ENCODE assay signal across 10 cellular contexts in genomic region chr19:1112254-1113208, GRCh38. TPM values are rescaled to one million over a fixed set of nuclear protein-coding genes. Genes with fewer than 3 reads are reported as not detected.
DNase-seq lines count a peak whose midpoint lies in the region; ATAC-seq and TF ChIP-seq lines count a peak whose summit lies in the region.
"Had no signal": no experiment of that assay in that cellular context is flagged by ENCODE, and none has a peak within 500 bp of the region (broad histone marks: within the 10 kb centered on the region; RNA-seq: fewer than 3 reads in every experiment).

No MANE protein-coding gene starts in this region.

- peaks cover 16 to 38% (median 30%) of the 10 kb centered on the region in 10 experiments for H3K4me1 ChIP-seq in BLaER1 treated with 17β-estradiol and CSF1 and Interleukin-3, amounts not matched to agents 10 nM and 100 nM
- peaks cover 32% of the 10 kb centered on the region for H3K4me1 ChIP-seq in left ventricle myocardium inferior
- peaks cover 13% of the 10 kb centered on the region for H3K4me1 ChIP-seq in prostate gland (replicated peaks)

- no peak overlapping the region; the same call in 1 of the 2 replicates for H3K27ac Mint-ChIP-seq in WTC11
- H3K27ac Mint-ChIP-seq in immature natural killer cell: no peak overlapping the region

- POLR2A ChIA-PET in WTC11 (lab: Charles Lee): interaction anchor here (0.7 to 1.1 kb wide), 6 partner anchors 9 to 157 kb away, joined by 3 to 4 read pairs (median 4); partner anchors contain the start of genes ABCA7, CBARP and CIRBP

- ATAC-seq in WTC11 (peak; percentile 57), GM18517 (IDR thresholded peaks at IDR 0.05; ENCODE audit: unreplicated experiment) (no peak)

- peaks cover 35 to 100% (median 53%) of the 10 kb centered on the region in 11 experiments for H4K20me1 ChIP-seq in BLaER1 treated with 17β-estradiol and CSF1 and Interleukin-3, amounts not matched to agents 10 nM and 100 nM

- peak overlapping the region in 7 of 11 experiments; percentile 6 to 88 (median 35); a peak in 8 of 22 replicates for H3K4me2 ChIP-seq in BLaER1 treated with 17β-estradiol and CSF1 and Interleukin-3, amounts not matched to agents 10 nM and 100 nM

- H3K27me3 ChIP-seq in BLaER1 treated with 17β-estradiol and CSF1 and Interleukin-3, amounts not matched to agents 10 nM and 100 nM: no peaks in the 10 kb centered on the region
- H3K27me3 ChIP-seq in left ventricle myocardium inferior (ENCODE audit: low read depth) (no peaks in the 10 kb centered on the region), prostate gland (replicated peaks; ENCODE audit: insufficient read depth) (no peaks in the 10 kb centered on the region)

- intact Hi-C loops in left ventricle myocardium inferior (cut with micrococcal nuclease): no loop called here
- intact Hi-C loops in prostate gland (cut with DNase I): loop anchor here (5.0 kb wide), 1 partner anchor 80 kb away; no protein-coding TSS in a partner anchor

- H3K27me3 Mint-ChIP-seq in WTC11 (ENCODE audit: low read depth) (no peaks in the 10 kb centered on the region), immature natural killer cell (ENCODE audit: low read depth in 3 of 3) (peaks cover 0 to 5% (median 3%) of the 10 kb centered on the region in 3 donors)
- H3K27me3 Mint-ChIP-seq: CD8-positive, alpha-beta memory T cell; naive B cell had no signal

- CTCF ChIA-PET in WTC11 (lab: Charles Lee): interaction anchor here (0.6 to 3.0 kb wide), 52 partner anchors 8 to 157 kb away, joined by 3 to 69 read pairs (median 6); partner anchors contain the start of genes ABCA7, ARHGAP45, ATP5F1D and CBARP

- TF ChIP-seq POLR2A in prostate gland (IDR thresholded peaks at IDR 0.05): peak; percentile 7

- H3K4me3 Mint-ChIP-seq in WTC11: no peak overlapping the region
- H3K4me3 Mint-ChIP-seq in immature natural killer cell: no peak overlapping the region
- H3K4me3 Mint-ChIP-seq: CD8-positive, alpha-beta memory T cell had no signal

- H3K4me1 Mint-ChIP-seq in WTC11 (peaks cover 2% of the 10 kb centered on the region; the same call in 1 of the 2 replicates), immature natural killer cell (no peaks in the 10 kb centered on the region)

- TF ChIP-seq CTCF in WTC11 (IDR thresholded peaks at IDR 0.05): no peak
- no peak for TF ChIP-seq CTCF in left ventricle myocardium inferior (IDR thresholded peaks at IDR 0.05; ENCODE audit: borderline replicate concordance)
- no peak for TF ChIP-seq CTCF in prostate gland (IDR thresholded peaks at IDR 0.05)

- peak overlapping the region in 4 of 11 experiments; percentile 11 to 40 (median 27); a peak in 3 of 22 replicates for H3K27ac ChIP-seq in BLaER1 treated with 17β-estradiol and CSF1 and Interleukin-3, amounts not matched to agents 10 nM and 100 nM
- peak overlapping the region; percentile 80 for H3K27ac ChIP-seq in left ventricle myocardium inferior (replicated peaks)
- peak overlapping the region; percentile 87 for H3K27ac ChIP-seq in prostate gland

- no peaks in the 10 kb centered on the region for H3K36me3 Mint-ChIP-seq in WTC11
- no peaks in the 10 kb centered on the region for H3K36me3 Mint-ChIP-seq in immature natural killer cell
- H3K36me3 Mint-ChIP-seq: naive B cell had no signal

- peaks cover 44 to 91% (median 73%) of the 10 kb centered on the region in 11 experiments for H3K36me3 ChIP-seq in BLaER1 treated with 17β-estradiol and CSF1 and Interleukin-3, amounts not matched to agents 10 nM and 100 nM
- peaks cover 77% of the 10 kb centered on the region for H3K36me3 ChIP-seq in left ventricle myocardium inferior
- H3K36me3 ChIP-seq in prostate gland: peaks cover 15 to 40% of the 10 kb centered on the region in 2 donors

- peak; percentile 84 for DNase-seq in WTC11 (ENCODE audit: low spot score)
- DNase-seq in left ventricle myocardium inferior: no peak
- DNase-seq in prostate gland (ENCODE audit: low spot score): peak; percentile 96
- no peak for DNase-seq in immature natural killer cell
- no peak for DNase-seq in T-helper 1 cell
- no peak for DNase-seq in stimulated activated CD4-positive, alpha-beta T cell treated with anti-CD3 and anti-CD28 coated beads, Interleukin-15, amount 100 ng/mL, for 24 hours

- H3K9me3 Mint-ChIP-seq in WTC11: no peaks in the 10 kb centered on the region
- no peaks in the 10 kb centered on the region for H3K9me3 Mint-ChIP-seq in immature natural killer cell
- H3K9me3 Mint-ChIP-seq: CD8-positive, alpha-beta memory T cell; naive B cell had no signal

- no peak overlapping the region for H3K4me3 ChIP-seq in BLaER1 treated with 17β-estradiol and CSF1 and Interleukin-3, amounts not matched to agents 10 nM and 100 nM
- peak overlapping the region; percentile 3 for H3K4me3 ChIP-seq in left ventricle myocardium inferior
- no peak overlapping the region for H3K4me3 ChIP-seq in prostate gland

- 63% methylated on average over 58 of the region's 79 CpGs for WGBS in prostate gland

- peak overlapping the region in 1 of 11 experiments; percentile 33; a peak in 2 of 22 replicates for H3K9ac ChIP-seq in BLaER1 treated with 17β-estradiol and CSF1 and Interleukin-3, amounts not matched to agents 10 nM and 100 nM

- H3K9me3 ChIP-seq in BLaER1 treated with 17β-estradiol and CSF1 and Interleukin-3, amounts not matched to agents 10 nM and 100 nM (replicated peaks in 1 of 11): no peaks in the 10 kb centered on the region
- H3K9me3 ChIP-seq in left ventricle myocardium inferior (replicated peaks) (no peaks in the 10 kb centered on the region), prostate gland (no peaks in the 10 kb centered on the region)

TF ChIP-seq in WTC11, 78 proteins besides CTCF, POLR2A, EP300 and RAD21:
- TF ChIP-seq NFATC4 (CRISPR knock-in tag; IDR thresholded peaks at IDR 0.05) (no peak), RELA (CRISPR knock-in tag; IDR thresholded peaks at IDR 0.05; ENCODE audit: borderline replicate concordance) (0 out of 2 replicates have a peak, but pooled peaks have one; percentile 37), FOXP1 (CRISPR knock-in tag; IDR thresholded peaks at IDR 0.05; ENCODE audit: borderline replicate concordance) (peak; percentile 64; the same call in 1 of the 2 replicates), MAX (CRISPR knock-in tag; IDR thresholded peaks at IDR 0.05) (0 out of 2 replicates have a peak, but pooled peaks have one; percentile 20), TCF7 (CRISPR knock-in tag; IDR thresholded peaks at IDR 0.05; ENCODE audit: low read depth) (0 out of 2 replicates have a peak, but pooled peaks have one; percentile 43)

RNA-seq across cellular contexts. Expression of gene GPX4, which starts 8.7 kb away (rescaled TPM):
- total RNA-seq in WTC11 (2021) (363 to 377 TPM (median 368 TPM) in 3 replicates), left ventricle myocardium inferior (327 TPM), prostate gland (100 to 1,000 TPM; 577 to 627 TPM)
- polyA plus RNA-seq in immature natural killer cell: 100 to 1,000 TPM; 225 to 320 (median 280) TPM

RNA-seq across cellular contexts. Expression of gene POLR2E, which starts 17.4 kb away (rescaled TPM):
- total RNA-seq in WTC11 (2021) (275 to 291 TPM (median 287 TPM) in 3 replicates), left ventricle myocardium inferior (140 TPM), prostate gland (100 to 1,000 TPM; 152 to 169 TPM)
- polyA plus RNA-seq in immature natural killer cell: 100 to 1,000 TPM; 182 to 288 (median 237) TPM

RNA-seq across cellular contexts. Expression of gene ARHGAP45, which starts 45.6 kb away (rescaled TPM):
- 40.9 to 46.4 TPM (median 44.1 TPM) in 3 replicates for total RNA-seq in WTC11 (2021)
- 4.8 TPM for total RNA-seq in left ventricle myocardium inferior
- 10 to 100 TPM in 1 of 2 donors, 1 to 10 TPM in 1; 8.9 to 26.2 TPM for total RNA-seq in prostate gland
- 100 to 1,000 TPM; 164 to 417 (median 169) TPM for polyA plus RNA-seq in immature natural killer cell

Comparison
In these comparisons a context has a peak if more than half of its experiments do, and no peak if none do; other contexts are left out.
1. DNase-seq: peak in WTC11 (single experiment) and prostate gland (single experiment); none in left ventricle myocardium inferior (single experiment), immature natural killer cell (0 of 3), T-helper 1 cell (0 of 5) and stimulated activated CD4-positive, alpha-beta T cell treated with anti-CD3 and anti-CD28 coated beads, Interleukin-15, amount 100 ng/mL, for 24 hours (single experiment).